In the genomic region with DNA sequence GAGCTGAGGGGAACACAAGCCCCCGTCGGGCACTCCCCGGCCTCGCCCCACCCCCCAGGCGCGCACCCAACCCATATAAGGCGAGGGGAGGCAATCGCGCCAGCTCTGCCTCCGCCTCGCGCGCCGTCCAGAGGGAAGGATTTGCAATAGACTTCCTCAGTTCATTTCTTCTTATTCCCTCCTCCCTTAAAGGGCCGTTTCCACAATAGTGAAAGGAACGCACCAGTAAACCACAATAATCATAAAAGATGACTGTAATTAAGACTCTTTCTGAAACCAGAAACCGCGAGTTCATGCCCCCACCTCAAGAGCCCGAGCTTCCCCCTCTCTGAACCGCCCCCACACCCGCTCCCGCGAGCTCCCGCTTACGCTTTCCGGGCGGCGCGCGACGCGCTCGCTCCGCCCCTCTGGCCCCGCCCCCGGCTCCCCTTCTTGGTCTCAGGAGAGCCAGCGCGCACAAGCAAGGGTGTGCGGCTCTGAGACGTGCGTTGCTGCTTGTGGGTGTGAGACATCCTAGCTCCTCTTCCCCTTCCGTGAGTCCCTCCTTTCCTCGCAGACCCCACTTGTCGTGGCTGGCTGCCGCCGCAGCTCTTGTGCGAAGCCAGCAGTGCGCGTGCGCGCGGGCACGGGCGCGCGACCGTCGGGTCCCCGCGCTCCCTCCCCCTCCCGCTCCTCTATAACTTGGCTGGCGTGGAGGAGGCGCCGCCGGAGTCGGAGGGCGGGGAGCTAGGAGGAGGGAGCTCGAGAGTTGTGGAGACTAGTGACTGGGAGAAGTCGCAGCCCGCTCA, we compare ENCODE assay signal across 8 cellular contexts. TPM values are rescaled to one million over a fixed set of nuclear protein-coding genes. Genes with fewer than 3 reads are reported as not detected.
A peak's percentile ranks its signal among the peaks of the same experiment; 100 is the strongest.
DNase-seq lines count a peak whose midpoint lies in the region; ATAC-seq and TF ChIP-seq lines count a peak whose summit lies in the region.

A gene with protein sequence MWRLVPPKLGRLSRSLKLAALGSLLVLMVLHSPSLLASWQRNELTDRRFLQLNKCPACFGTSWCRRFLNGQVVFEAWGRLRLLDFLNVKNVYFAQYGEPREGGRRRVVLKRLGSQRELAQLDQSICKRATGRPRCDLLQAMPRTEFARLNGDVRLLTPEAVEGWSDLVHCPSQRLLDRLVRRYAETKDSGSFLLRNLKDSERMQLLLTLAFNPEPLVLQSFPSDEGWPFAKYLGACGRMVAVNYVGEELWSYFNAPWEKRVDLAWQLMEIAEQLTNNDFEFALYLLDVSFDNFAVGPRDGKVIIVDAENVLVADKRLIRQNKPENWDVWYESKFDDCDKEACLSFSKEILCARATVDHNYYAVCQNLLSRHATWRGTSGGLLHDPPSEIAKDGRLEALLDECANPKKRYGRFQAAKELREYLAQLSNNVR (plus strand): TSS at position 457 of the 788 bp plus-strand sequence. CDS start 510 bp downstream, outside the sequence.

- peaks cover 29% of the 10 kb centered on the region for H3K36me3 Mint-ChIP-seq in dendritic cell treated with granulocyte-macrophage colony-stimulating factor and Interleukin-4, amounts not matched to agents 40 ng/mL and 50 ng/mL, for 4 days (ENCODE audit: low read depth)

- no peaks in the 10 kb centered on the region for H3K36me3 ChIP-seq in left lung

- H3K9me3 Mint-ChIP-seq in dendritic cell treated with granulocyte-macrophage colony-stimulating factor and Interleukin-4, amounts not matched to agents 40 ng/mL and 50 ng/mL, for 4 days = no peaks in the 10 kb centered on the region

- peak within 1 kb of the TSS; percentile 97 for H3K27ac Mint-ChIP-seq in dendritic cell treated with granulocyte-macrophage colony-stimulating factor and Interleukin-4, amounts not matched to agents 40 ng/mL and 50 ng/mL, for 4 days

- DNase-seq in CD1c-positive myeloid dendritic cell (ENCODE audit: extremely low spot score) = peak; percentile 98
- peak; percentile 95 for DNase-seq in NCI-H774 (lab: John Stamatoyannopoulos, UW)
- DNase-seq in activated CD4-positive, alpha-beta T cell treated with anti-CD3 and anti-CD28 coated beads, Interleukin-2, amount 50 U/mL, for 4 hours = peak; percentile 93 to 94
- DNase-seq in left lung = peak; percentile 96 to 99
- DNase-seq in stimulated activated CD4-positive, alpha-beta T cell treated with anti-CD3 and anti-CD28 coated beads, Interleukin-2, amount 100 ng/mL, for 4 hours (ENCODE audit: low read depth) = peak; percentile 96

- no peaks in the 10 kb centered on the region for H3K9me3 ChIP-seq in left lung

- peak within 1 kb of the TSS; percentile 89 to 90 for H3K4me3 ChIP-seq in left lung

- H3K27ac ChIP-seq in left lung = peak within 1 kb of the TSS; percentile 99

- no peak for TF ChIP-seq CTCF in left lung (IDR thresholded peaks at IDR 0.05)

- intact Hi-C loops in dendritic cell treated with granulocyte-macrophage colony-stimulating factor and Interleukin-4, amounts not matched to agents 40 ng/mL and 50 ng/mL, for 4 days (cut with micrococcal nuclease) = loop anchor here (1.0 to 10.0 kb wide), 6 partner anchors 27 to 857 kb away; a partner anchor contains a TSS
- intact Hi-C loops in left lung (cut with DNase I) = loop anchor here in 1 of 2 donors (10.0 kb wide), 1 partner anchor 803 kb away; no protein-coding TSS in a partner anchor

- no peaks in the 10 kb centered on the region for H3K27me3 ChIP-seq in left lung

- peaks cover 9 to 39% of the 10 kb centered on the region in 2 donors for H3K4me1 ChIP-seq in left lung

- no peaks in the 10 kb centered on the region for H3K27me3 Mint-ChIP-seq in dendritic cell treated with granulocyte-macrophage colony-stimulating factor and Interleukin-4, amounts not matched to agents 40 ng/mL and 50 ng/mL, for 4 days

- H3K4me1 Mint-ChIP-seq in dendritic cell treated with granulocyte-macrophage colony-stimulating factor and Interleukin-4, amounts not matched to agents 40 ng/mL and 50 ng/mL, for 4 days (ENCODE audit: low read depth) = peaks cover 12% of the 10 kb centered on the region

- ATAC-seq in GM19438 (IDR thresholded peaks at IDR 0.05; ENCODE audit: low read depth, unreplicated experiment) (peak; percentile 49), HG03571 (IDR thresholded peaks at IDR 0.05; ENCODE audit: unreplicated experiment) (peak; percentile 53), left lung (peak; percentile 85)

- peak within 1 kb of the TSS; percentile 99 for H3K4me3 Mint-ChIP-seq in dendritic cell treated with granulocyte-macrophage colony-stimulating factor and Interleukin-4, amounts not matched to agents 40 ng/mL and 50 ng/mL, for 4 days

RNA-seq across cellular contexts. Expression of the gene that starts here (rescaled TPM):
- 10 to 100 TPM; 27.5 to 29.6 TPM for total RNA-seq in left lung

Comparison
In these comparisons a context has a peak if more than half of its experiments do, and no peak if none do; other contexts are left out.
1. Peak in every context shown above with its lines: DNase-seq, ATAC-seq, H3K4me3 ChIP-seq and H3K27ac ChIP-seq.